In genomic region chr3:161759444-161759843, GRCh38 we compare ENCODE assay signal across 36 cellular contexts.
"Had no signal": no experiment of that assay in that cellular context is flagged by ENCODE, and none has a peak within 500 bp of the region (broad histone marks: within the 10 kb centered on the region; RNA-seq: fewer than 3 reads in every experiment).

No MANE protein-coding gene starts in this region.

- DNase-seq: Karpas-422, Kasumi-1, MG63, MM.1S, MV-4-11, NCI-H1048, NCI-H1092, NCI-H1092 treated with DMSO at 0.1 percent for 48 hours, NCI-H1105, NCI-H1105 treated with DMSO at 0.1 percent for 48 hours, NCI-H1417, NCI-H1417 treated with DMSO at 0.1 percent for 48 hours, NCI-H1436, NCI-H1436 treated with DMSO at 0.1 percent for 48 hours, NCI-H146, NCI-H1694, NCI-H1694 treated with DMSO at 0.1 percent for 48 hours, NCI-H187, NCI-H187 treated with DMSO at 0.1 percent for 48 hours, NCI-H1930, NCI-H2029, NCI-H2029 treated with DMSO at 0.1 percent for 48 hours, NCI-H2081, NCI-H2081 treated with DMSO at 0.1 percent for 48 hours, NCI-H2107, NCI-H2171 treated with DMSO at 0.1 percent for 48 hours, NCI-H2227 treated with DMSO at 0.1 percent for 48 hours, NCI-H226, NCI-H345, NCI-H446, NCI-H446 treated with DMSO at 0.1 percent for 48 hours, NCI-H510A, NCI-H510A treated with DMSO at 0.1 percent for 48 hours, NCI-H524, NCI-H524 treated with DMSO at 0.1 percent for 48 hours, NCI-H526 had no signal

- H3K9me3 ChIP-seq: MG63 had no signal

- H3K4me3 ChIP-seq: MG63 had no signal

- H3K36me3 ChIP-seq: MG63 had no signal
